17 cellular contexts compared by ENCODE assay signal in genomic region chr5:64971538-64971937, GRCh38.
DNase-seq lines count a peak whose midpoint lies in the region; ATAC-seq and TF ChIP-seq lines count a peak whose summit lies in the region.
"Had no signal": no experiment of that assay in that cellular context is flagged by ENCODE, and none has a peak within 500 bp of the region (broad histone marks: within the 10 kb centered on the region; RNA-seq: fewer than 3 reads in every experiment).

No MANE protein-coding gene starts in this region.

- no peak overlapping the region for H3K4me3 ChIP-seq in brain microvascular endothelial cell (ENCODE audit: low read depth, low read length)
- H3K4me3 ChIP-seq: gastrocnemius medialis had no signal

- no peaks in the 10 kb centered on the region for H3K36me3 ChIP-seq in brain microvascular endothelial cell (replicated peaks)
- H3K36me3 ChIP-seq: gastrocnemius medialis had no signal

- ATAC-seq in HG03342 (IDR thresholded peaks at IDR 0.05; ENCODE audit: unreplicated experiment) (no peak), HG03378 (IDR thresholded peaks at IDR 0.05; ENCODE audit: unreplicated experiment) (no peak)
- ATAC-seq: gastrocnemius medialis had no signal

- peak; percentile 47 for TF ChIP-seq CTCF in brain microvascular endothelial cell (IDR thresholded peaks at IDR 0.05; ENCODE audit: low read depth, low read length, missing control alignments)

- no peak overlapping the region for H3K27ac ChIP-seq in brain microvascular endothelial cell
- H3K27ac ChIP-seq: gastrocnemius medialis had no signal

- no peaks in the 10 kb centered on the region for H3K27me3 ChIP-seq in brain microvascular endothelial cell (replicated peaks)
- H3K27me3 ChIP-seq: gastrocnemius medialis had no signal

- in situ Hi-C loops in KBM-7 (cut with MboI; ENCODE audit: low pct_unique_long_range_greater_than_20kb, low sequenced_read_pairs) = no loop called here
- in situ Hi-C loops in brain microvascular endothelial cell (cut with HindIII; ENCODE audit: low pct_ligation_motif_present, low sequenced_read_pairs) = no loop called here

- DNase-seq in CD1c-positive myeloid dendritic cell (ENCODE audit: extremely low spot score) (peak; percentile 34), KBM-7 (peak; percentile 27), brain microvascular endothelial cell (peak; percentile 40), lung microvascular endothelial cell (ENCODE audit: low read depth in 2 of 2) (peak; percentile 30 to 44), NCI-H2029 (lab: John Stamatoyannopoulos, UW) (no peak), foreskin melanocyte (no peak)
- DNase-seq: activated CD8-positive, alpha-beta memory T cell treated with anti-CD3 and anti-CD28 coated beads, Interleukin-2, amount 50 U/mL, for 48 hours; C1 segment of cervical spinal cord; DMS79; gastrocnemius medialis; immature natural killer cell; mesendoderm; NCI-H2081; NCI-H526 treated with DMSO at 0.1 percent for 48 hours; stimulated activated CD4-positive, alpha-beta T cell treated with anti-CD3 and anti-CD28 coated beads, Interleukin-1b, Interleukin-23, amount 100 ng/mL, for 48 hours had no signal

Comparison
In these comparisons a context has a peak if more than half of its experiments do, and no peak if none do; other contexts are left out.
1. DNase-seq: peak in CD1c-positive myeloid dendritic cell (single experiment), KBM-7 (single experiment), brain microvascular endothelial cell (single experiment) and lung microvascular endothelial cell (2 of 2); none in NCI-H2029 (single experiment) and foreskin melanocyte (single experiment).